8 cellular contexts compared by ENCODE assay signal in genomic region chr3:45064512-45065372, GRCh38. TPM values are rescaled to one million over a fixed set of nuclear protein-coding genes. Genes with fewer than 3 reads are reported as not detected.
DNase-seq lines count a peak whose midpoint lies in the region; ATAC-seq and TF ChIP-seq lines count a peak whose summit lies in the region.

No MANE protein-coding gene starts in this region.

- peaks cover 20% of the 10 kb centered on the region for H3K27me3 Mint-ChIP-seq in endodermal cell (ENCODE audit: insufficient read depth)
- peaks cover 2% of the 10 kb centered on the region for H3K27me3 Mint-ChIP-seq in chondrocyte (ENCODE audit: low read depth)

- ATAC-seq in activated CD4-positive, CD25-positive, alpha-beta regulatory T cell treated with anti-CD3 and anti-CD28 coated beads, Interleukin-2, amount 50 U/mL, for 24 hours = peak; percentile 82 to 85
- ATAC-seq in HG02970 (IDR thresholded peaks at IDR 0.05; ENCODE audit: low FRiP score, unreplicated experiment) (no peak), HG02852 (IDR thresholded peaks at IDR 0.05; ENCODE audit: unreplicated experiment) (no peak)

- WGBS in endodermal cell (ENCODE audit: insufficient coverage in 1 of 2, insufficient read length in 1 of 2), 2 experiments = 90% methylated on average over 4 to 11 of the region's 12 CpGs

- H3K36me3 ChIP-seq in endodermal cell (ENCODE audit: control insufficient read depth, insufficient read depth, low read length) = no peaks in the 10 kb centered on the region

- H3K4me3 ChIP-seq in HFF-Myc (replicated peaks; ENCODE audit: low read depth, low read length) = no peak overlapping the region
- no peak overlapping the region for H3K4me3 ChIP-seq in endodermal cell (ENCODE audit: low read length)

- DNase-seq in HFF-Myc (ENCODE audit: extremely low read depth, low read depth) (peak; percentile 43), fibroblast of peridontal ligament (ENCODE audit: extremely low read depth) (peak; percentile 62), endodermal cell (no peak), chondrocyte (ENCODE audit: low spot score) (no peak)
- DNase-seq in stimulated activated CD4-positive, alpha-beta T cell treated with anti-CD3 and anti-CD28 coated beads, Interleukin-12 subunit alpha, Interleukin-12 subunit beta, amount 100 ng/mL, for 48 hours (ENCODE audit: low read depth in 2 of 3, low spot score in 1 of 3) = peak; percentile 55 to 65 (median 58)

- H3K9me3 Mint-ChIP-seq in endodermal cell (no peaks in the 10 kb centered on the region), chondrocyte (ENCODE audit: low read depth) (no peaks in the 10 kb centered on the region)

- H3K9me3 ChIP-seq in endodermal cell (ENCODE audit: control insufficient read depth, low read length) = no peaks in the 10 kb centered on the region

- H3K36me3 Mint-ChIP-seq in endodermal cell (ENCODE audit: low read depth) = no peaks in the 10 kb centered on the region
- H3K36me3 Mint-ChIP-seq in chondrocyte (ENCODE audit: low read depth) = peaks cover 1% of the 10 kb centered on the region

- H3K9ac ChIP-seq in endodermal cell (ENCODE audit: extremely low read depth, low read length, poor library complexity, severe bottlenecking) = no peak overlapping the region

- H3K27ac ChIP-seq in endodermal cell (ENCODE audit: low read depth, low read length) = no peak overlapping the region

- H3K4me1 Mint-ChIP-seq in endodermal cell (peaks cover 13% of the 10 kb centered on the region), chondrocyte (ENCODE audit: low read depth) (peaks cover 28% of the 10 kb centered on the region)

- H3K27ac Mint-ChIP-seq in endodermal cell (no peak overlapping the region), chondrocyte (ENCODE audit: unreplicated experiment) (no peak overlapping the region)

- H3K4me3 Mint-ChIP-seq in endodermal cell = no peak overlapping the region
- H3K4me3 Mint-ChIP-seq in chondrocyte (ENCODE audit: unreplicated experiment) = no peak overlapping the region

- TF ChIP-seq CTCF in HFF-Myc (IDR thresholded peaks at IDR 0.05; ENCODE audit: low read depth, low read length, missing control alignments) (no peak), endodermal cell (conservative IDR thresholded peaks at IDR 0.05) (no peak), chondrocyte (IDR thresholded peaks at IDR 0.05) (no peak)

- peaks cover 7% of the 10 kb centered on the region for H3K4me1 ChIP-seq in endodermal cell (ENCODE audit: control insufficient read depth, insufficient read depth, low read length)

- no peaks in the 10 kb centered on the region for H3K27me3 ChIP-seq in endodermal cell (ENCODE audit: control insufficient read depth, insufficient read depth, low read length, poor library complexity, severe bottlenecking)

RNA-seq across cellular contexts. Expression of gene CLEC3B, which starts 38.6 kb away (rescaled TPM):
- total RNA-seq in endodermal cell (not detected), chondrocyte (47.1 to 105 TPM (median 50.3 TPM) in 3 replicates)
- polyA plus RNA-seq in endodermal cell (2013, experiment 1 of 2) = not detected
- 0.29 TPM for polyA plus RNA-seq in endodermal cell (2013, experiment 2 of 2)

Comparison
In these comparisons a context has a peak if more than half of its experiments do, and no peak if none do; other contexts are left out.
1. DNase-seq: peak in HFF-Myc (single experiment), fibroblast of peridontal ligament (single experiment) and stimulated activated CD4-positive, alpha-beta T cell treated with anti-CD3 and anti-CD28 coated beads, Interleukin-12 subunit alpha, Interleukin-12 subunit beta, amount 100 ng/mL, for 48 hours (3 of 3); none in endodermal cell (single experiment) and chondrocyte (single experiment).
2. ATAC-seq: peak in activated CD4-positive, CD25-positive, alpha-beta regulatory T cell treated with anti-CD3 and anti-CD28 coated beads, Interleukin-2, amount 50 U/mL, for 24 hours (2 of 2); none in HG02970 (single experiment) and HG02852 (single experiment).
3. RNA of gene CLEC3B, which starts 38.6 kb away (total RNA-seq): 47.1 to 105 TPM in chondrocyte; not detected in endodermal cell; every median in the first group is over 10 times any median in the second.